In genomic region chr11:57458060-57458409, GRCh38 we compare ENCODE assay signal across 8 cellular contexts. TPM values are rescaled to one million over a fixed set of nuclear protein-coding genes. Genes with fewer than 3 reads are reported as not detected.
A peak's percentile ranks its signal among the peaks of the same experiment; 100 is the strongest.
DNase-seq lines count a peak whose midpoint lies in the region; ATAC-seq, FAIRE-seq and TF ChIP-seq lines count a peak whose summit lies in the region.

No MANE protein-coding gene starts in this region.

- peak overlapping the region; percentile 15 for H3K4me2 ChIP-seq in mesendoderm (ENCODE audit: low read length)

- H3K9me3 Mint-ChIP-seq in activated CD8-positive, alpha-beta T cell treated with anti-CD3 and anti-CD28 coated beads for 36 hours: no peaks in the 10 kb centered on the region
- H3K9me3 Mint-ChIP-seq in progenitor cell of endocrine pancreas (ENCODE audit: low read depth): no peaks in the 10 kb centered on the region

- H2BK120ac ChIP-seq in mesendoderm (ENCODE audit: low read depth, low read length): no peak overlapping the region

- POLR2A ChIA-PET in A673 (lab: Charles Lee; ENCODE audit: low non-redundant PET): no interaction called here
- POLR2A ChIA-PET in activated CD8-positive, alpha-beta T cell treated with anti-CD3 and anti-CD28 coated beads for 36 hours (lab: Charles Lee): interaction anchor here (0.9 to 2.4 kb wide), 11 partner anchors 15 to 123 kb away, joined by 3 to 10 read pairs (median 4); partner anchors contain the start of genes SLC43A1 and TIMM10

- peak; percentile 32 for ATAC-seq in activated CD8-positive, alpha-beta T cell treated with anti-CD3 and anti-CD28 coated beads for 36 hours

- peaks cover 27% of the 10 kb centered on the region for H3K4me1 ChIP-seq in A673 (ENCODE audit: insufficient read depth, low read length, poor library complexity, severe bottlenecking)
- peaks cover 7% of the 10 kb centered on the region for H3K4me1 ChIP-seq in mesendoderm (ENCODE audit: control insufficient read depth, low read depth, low read length)

- intact Hi-C loops in A673 (cut with micrococcal nuclease; ENCODE audit: unreplicated experiment): loop anchor here (1.0 to 5.0 kb wide), 3 partner anchors 22 to 344 kb away; no protein-coding TSS in a partner anchor
- intact Hi-C loops in activated CD8-positive, alpha-beta T cell treated with anti-CD3 and anti-CD28 coated beads for 36 hours (cut with micrococcal nuclease): loop anchor here (2.0 kb wide), 1 partner anchor 23 kb away; no protein-coding TSS in a partner anchor

- CTCF ChIA-PET in A673 (lab: Charles Lee): interaction anchor here (0.6 to 2.5 kb wide), 17 partner anchors 15 to 343 kb away, joined by 3 to 21 read pairs (median 4); partner anchors contain the start of gene SLC43A1
- CTCF ChIA-PET in activated CD8-positive, alpha-beta T cell treated with anti-CD3 and anti-CD28 coated beads for 36 hours (lab: Charles Lee): interaction anchor here (0.6 to 9.1 kb wide), 59 partner anchors 8 to 1037 kb away, joined by 3 to 254 read pairs (median 6); partner anchors contain the start of genes P2RX3, SLC43A1, SLC43A3 and SMTNL1

- no peak overlapping the region for H4K5ac ChIP-seq in mesendoderm (ENCODE audit: low read length)

- H3K79me2 ChIP-seq in mesendoderm (ENCODE audit: control insufficient read depth, insufficient read depth, low read length): no peaks in the 10 kb centered on the region

- no peaks in the 10 kb centered on the region for H3K79me1 ChIP-seq in mesendoderm (ENCODE audit: low read length)

- H3K27ac ChIP-seq in A673 (ENCODE audit: low read depth, low read length, poor library complexity, severe bottlenecking) (no peak overlapping the region), mesendoderm (ENCODE audit: low read depth, low read length) (no peak overlapping the region)

- no peak for TF ChIP-seq CTCF in A673 (conservative IDR thresholded peaks at IDR 0.05; ENCODE audit: low read depth, low read length)
- TF ChIP-seq CTCF in activated CD8-positive, alpha-beta T cell treated with anti-CD3 and anti-CD28 coated beads for 36 hours (IDR thresholded peaks at IDR 0.05): no peak
- TF ChIP-seq CTCF in progenitor cell of endocrine pancreas (IDR thresholded peaks at IDR 0.05; ENCODE audit: unreplicated experiment): no peak

- H3K36me3 Mint-ChIP-seq in activated CD8-positive, alpha-beta T cell treated with anti-CD3 and anti-CD28 coated beads for 36 hours (ENCODE audit: low read depth): no peaks in the 10 kb centered on the region
- peaks cover 1% of the 10 kb centered on the region for H3K36me3 Mint-ChIP-seq in progenitor cell of endocrine pancreas (ENCODE audit: insufficient read depth)

- H3K4ac ChIP-seq in mesendoderm (ENCODE audit: low read depth, low read length): no peak overlapping the region

- H4K8ac ChIP-seq in mesendoderm (ENCODE audit: low read depth, low read length): no peak overlapping the region

- no peak overlapping the region for H3K9ac ChIP-seq in mesendoderm (ENCODE audit: low read length)

- peaks cover 24% of the 10 kb centered on the region for H3K27me3 ChIP-seq in A673 (replicated peaks; ENCODE audit: insufficient read depth, low read depth, low read length, poor library complexity)
- peaks cover 12% of the 10 kb centered on the region for H3K27me3 ChIP-seq in mesendoderm (ENCODE audit: insufficient read depth, low read length, poor library complexity)

- H2BK5ac ChIP-seq in mesendoderm (ENCODE audit: low read length): no peak overlapping the region

- H2BK15ac ChIP-seq in mesendoderm (replicated peaks; ENCODE audit: low read depth): no peak overlapping the region

- H3K27me3 Mint-ChIP-seq in activated CD8-positive, alpha-beta T cell treated with anti-CD3 and anti-CD28 coated beads for 36 hours: peaks cover 34% of the 10 kb centered on the region
- H3K27me3 Mint-ChIP-seq in progenitor cell of endocrine pancreas: peaks cover 51% of the 10 kb centered on the region

- H3K18ac ChIP-seq in mesendoderm (ENCODE audit: low read length): no peak overlapping the region

- H2AK5ac ChIP-seq in mesendoderm (ENCODE audit: low read length): no peak overlapping the region

- H3K9me3 ChIP-seq in A673 (ENCODE audit: low read depth, low read length, poor library complexity, severe bottlenecking): no peaks in the 10 kb centered on the region

- peaks cover 21% of the 10 kb centered on the region for H3K4me1 Mint-ChIP-seq in activated CD8-positive, alpha-beta T cell treated with anti-CD3 and anti-CD28 coated beads for 36 hours (ENCODE audit: low read depth)
- H3K4me1 Mint-ChIP-seq in progenitor cell of endocrine pancreas (ENCODE audit: low read depth): peaks cover 20% of the 10 kb centered on the region

- H3K36me3 ChIP-seq in A673 (ENCODE audit: insufficient read depth, low read length, poor library complexity, severe bottlenecking) (no peaks in the 10 kb centered on the region), mesendoderm (ENCODE audit: control insufficient read depth, insufficient read depth, low read length) (no peaks in the 10 kb centered on the region)

- no peak for DNase-seq in A673 (ENCODE audit: low spot score)
- DNase-seq in GM19239 (ENCODE audit: insufficient read length, low spot score): no peak
- DNase-seq in activated CD8-positive, alpha-beta T cell treated with anti-CD3 and anti-CD28 coated beads for 36 hours: peak; percentile 61
- peak; percentile 82 for DNase-seq in mesendoderm
- DNase-seq in effector CD8-positive, alpha-beta T cell (lab: John Stamatoyannopoulos, UW): no peak
- DNase-seq in EL: no peak
- DNase-seq in H4 (ENCODE audit: low spot score): no peak
- DNase-seq in progenitor cell of endocrine pancreas (ENCODE audit: low spot score, unreplicated experiment): no peak

- H3K4me3 ChIP-seq in A673 (ENCODE audit: low read depth, low read length, poor library complexity, severe bottlenecking) (peak overlapping the region; percentile 59), mesendoderm (ENCODE audit: low read length) (no peak overlapping the region)

- no peak overlapping the region for H3K23ac ChIP-seq in mesendoderm (ENCODE audit: low read length)

- no peak overlapping the region for H3K56ac ChIP-seq in mesendoderm (ENCODE audit: low read length)

- no peak overlapping the region for H3K27ac Mint-ChIP-seq in activated CD8-positive, alpha-beta T cell treated with anti-CD3 and anti-CD28 coated beads for 36 hours
- no peak overlapping the region for H3K27ac Mint-ChIP-seq in progenitor cell of endocrine pancreas

- WGBS in mesendoderm (ENCODE audit: extremely low coverage, insufficient coverage, low lambda C conversion rate): no CpG with 5 or more reads among the region's 16 CpGs

- H3K4me3 Mint-ChIP-seq in activated CD8-positive, alpha-beta T cell treated with anti-CD3 and anti-CD28 coated beads for 36 hours: peak overlapping the region; percentile 69
- H3K4me3 Mint-ChIP-seq in progenitor cell of endocrine pancreas (ENCODE audit: low read depth): no peak overlapping the region

- no TSS peak for BruUV-seq in A673 (replicated peaks; lab: Mats Ljungman, UMichigan)

- peak; percentile 55 for FAIRE-seq in GM19239 (lab: Jason Lieb, UNC)

RNA-seq across cellular contexts. Expression of gene RTN4RL2, which starts 2.3 kb away (rescaled TPM):
- total RNA-seq in A673 (2021): 5.2 and 7.0 TPM in 2 replicates
- under 1 TPM; 0.23 to 0.27 TPM for total RNA-seq in activated CD8-positive, alpha-beta T cell treated with anti-CD3 and anti-CD28 coated beads for 36 hours
- polyA plus RNA-seq in mesendoderm (2013, experiment 1 of 2): 4.2 TPM
- 4.5 TPM for polyA plus RNA-seq in mesendoderm (2013, experiment 2 of 2)
- 0.64 and 0.89 TPM in 2 replicates for total RNA-seq in H4 (2014; rRNA removed; shearing (Covaris generic))
- 1.9 and 2.1 TPM in 2 replicates for total RNA-seq in progenitor cell of endocrine pancreas

RNA-seq across cellular contexts. Expression of gene SLC43A3, which starts 31.1 kb away (rescaled TPM):
- total RNA-seq in A673 (2021) (89.1 and 142 TPM in 2 replicates), progenitor cell of endocrine pancreas (21.5 and 24.6 TPM in 2 replicates)
- total RNA-seq in activated CD8-positive, alpha-beta T cell treated with anti-CD3 and anti-CD28 coated beads for 36 hours: 100 to 1,000 TPM; 294 to 300 TPM
- polyA plus RNA-seq in mesendoderm (2013, experiment 1 of 2): 28.3 TPM
- polyA plus RNA-seq in mesendoderm (2013, experiment 2 of 2): 29.2 TPM
- total RNA-seq in H4 (2014; rRNA removed; shearing (Covaris generic)): 20.4 and 21.3 TPM in 2 replicates

RNA-seq across cellular contexts. Expression of gene SLC43A1, which starts 57.5 kb away (rescaled TPM):
- 18.4 and 20.5 TPM in 2 replicates for total RNA-seq in A673 (2021)
- 10 to 100 TPM; 32.1 to 34.0 TPM for total RNA-seq in activated CD8-positive, alpha-beta T cell treated with anti-CD3 and anti-CD28 coated beads for 36 hours
- 11.1 TPM for polyA plus RNA-seq in mesendoderm (2013, experiment 1 of 2)
- polyA plus RNA-seq in mesendoderm (2013, experiment 2 of 2): 10.7 TPM
- total RNA-seq in H4 (2014; rRNA removed; shearing (Covaris generic)): 3.5 and 6.0 TPM in 2 replicates
- 46.9 and 48.5 TPM in 2 replicates for total RNA-seq in progenitor cell of endocrine pancreas

Comparison
In these comparisons a context has a peak if more than half of its experiments do, and no peak if none do; other contexts are left out.
1. DNase-seq: peak in activated CD8-positive, alpha-beta T cell treated with anti-CD3 and anti-CD28 coated beads for 36 hours (single experiment) and mesendoderm (single experiment); none in A673 (single experiment), GM19239 (single experiment), effector CD8-positive, alpha-beta T cell (single experiment), EL (single experiment), H4 (single experiment) and progenitor cell of endocrine pancreas (single experiment).